Comparison of ENCODE assay signal across 24 cellular contexts in the genomic region with DNA sequence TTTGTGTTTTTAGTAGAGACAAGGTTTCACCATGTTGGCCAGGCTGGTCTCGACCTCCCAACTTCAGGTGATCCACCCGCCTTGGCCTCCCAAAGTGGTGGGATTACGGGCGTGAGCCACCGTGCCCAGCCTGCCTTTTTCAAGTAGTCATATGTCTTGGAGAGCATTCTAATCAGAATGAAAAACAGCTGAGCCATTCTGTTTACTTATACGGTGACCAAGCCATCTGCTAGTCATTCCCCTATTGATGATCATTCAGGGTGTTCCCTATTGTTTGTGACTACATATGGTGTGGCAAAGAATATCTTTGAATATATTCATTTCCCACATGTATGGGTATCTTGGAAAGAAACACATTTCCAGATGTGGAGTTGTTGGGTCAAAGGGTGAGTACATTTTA. TPM values are rescaled to one million over a fixed set of nuclear protein-coding genes. Genes with fewer than 3 reads are reported as not detected.
A peak's percentile ranks its signal among the peaks of the same experiment; 100 is the strongest.
DNase-seq lines count a peak whose midpoint lies in the region; ATAC-seq and TF ChIP-seq lines count a peak whose summit lies in the region.
"Had no signal": no experiment of that assay in that cellular context is flagged by ENCODE, and none has a peak within 500 bp of the region (broad histone marks: within the 10 kb centered on the region; RNA-seq: fewer than 3 reads in every experiment).

No MANE protein-coding gene starts in this region.

- no peak overlapping the region for H3K4me3 ChIP-seq in left ventricle myocardium inferior
- H3K4me3 ChIP-seq: cardiac muscle cell, dorsolateral prefrontal cortex, ovary, sigmoid colon, suprapubic skin, uterus had no signal

- H3K27me3 Mint-ChIP-seq in HFFc6 (ENCODE audit: insufficient read depth), result peaks cover 10% of the 10 kb centered on the region
- H3K27me3 Mint-ChIP-seq: activated T-cell treated with anti-CD3 and anti-CD28 coated beads, Interleukin-2, amount 50 U/mL, for 24 hours had no signal

- H3K9me3 ChIP-seq in left ventricle myocardium inferior (replicated peaks), result no peaks in the 10 kb centered on the region
- H3K9me3 ChIP-seq: ovary, sigmoid colon, suprapubic skin, uterus had no signal

- no peaks in the 10 kb centered on the region for H3K4me1 ChIP-seq in left ventricle myocardium inferior
- H3K4me1 ChIP-seq: sigmoid colon, uterus had no signal

- peaks cover 20% of the 10 kb centered on the region for H3K4me1 Mint-ChIP-seq in HFFc6 (ENCODE audit: low read depth)
- H3K4me1 Mint-ChIP-seq: CD14-positive monocyte; H9; naive thymus-derived CD4-positive, alpha-beta T cell had no signal

- no peaks in the 10 kb centered on the region for H3K9me3 Mint-ChIP-seq in HFFc6
- H3K9me3 Mint-ChIP-seq: activated T-cell treated with anti-CD3 and anti-CD28 coated beads, Interleukin-2, amount 50 U/mL, for 24 hours; CD14-positive monocyte; H9 had no signal

- TF ChIP-seq CTCF in HFFc6 (IDR thresholded peaks at IDR 0.05) (no peak), left ventricle myocardium inferior (IDR thresholded peaks at IDR 0.05; ENCODE audit: borderline replicate concordance) (no peak)

- H3K27ac Mint-ChIP-seq in HFFc6, result peak overlapping the region; percentile 57
- H3K27ac Mint-ChIP-seq: activated T-cell treated with anti-CD3 and anti-CD28 coated beads, Interleukin-2, amount 50 U/mL, for 24 hours; H9; naive thymus-derived CD4-positive, alpha-beta T cell had no signal

- DNase-seq in NCI-H524 (lab: John Stamatoyannopoulos, UW) (peak; percentile 12 to 33), NCI-H524 treated with DMSO at 0.1 percent for 48 hours (lab: John Stamatoyannopoulos, UW) (no peak), HFFc6 (peak; percentile 30), amniotic stem cell (lab: John Stamatoyannopoulos, UW) (peak; percentile 26), renal cortical epithelial cell (ENCODE audit: low read depth) (peak; percentile 20), left ventricle myocardium inferior (no peak)
- DNase-seq: ACHN; activated CD4-positive, alpha-beta T cell treated with anti-CD3 and anti-CD28 coated beads for 1 hour; activated naive CD4-positive, alpha-beta T cell; activated T-cell treated with anti-CD3 and anti-CD28 coated beads, Interleukin-2, amount 50 U/mL, for 24 hours; amygdala; dorsolateral prefrontal cortex; H9; mesendoderm; naive thymus-derived CD4-positive, alpha-beta T cell; ovary; sigmoid colon; uterus had no signal

- H3K27me3 ChIP-seq in left ventricle myocardium inferior (ENCODE audit: low read depth), result no peaks in the 10 kb centered on the region
- H3K27me3 ChIP-seq: dorsolateral prefrontal cortex, ovary, sigmoid colon, suprapubic skin, uterus had no signal

- H3K36me3 ChIP-seq in left ventricle myocardium inferior, result no peaks in the 10 kb centered on the region
- H3K36me3 ChIP-seq: cardiac muscle cell, ovary, sigmoid colon, suprapubic skin, uterus had no signal

- ATAC-seq in HG03521 (IDR thresholded peaks at IDR 0.05; ENCODE audit: unreplicated experiment) (no peak), HG03442 (IDR thresholded peaks at IDR 0.05; ENCODE audit: unreplicated experiment) (no peak)
- ATAC-seq: naive thymus-derived CD4-positive, alpha-beta T cell had no signal

- intact Hi-C loops in left ventricle myocardium inferior (cut with micrococcal nuclease), result no loop called here

- H3K4me3 Mint-ChIP-seq in HFFc6, result no peak overlapping the region
- H3K4me3 Mint-ChIP-seq: activated T-cell treated with anti-CD3 and anti-CD28 coated beads, Interleukin-2, amount 50 U/mL, for 24 hours; CD14-positive monocyte; H9; naive thymus-derived CD4-positive, alpha-beta T cell had no signal

- H3K36me3 Mint-ChIP-seq in HFFc6 (ENCODE audit: low read depth), result peaks cover 3% of the 10 kb centered on the region; the same call in 1 of the 2 replicates
- H3K36me3 Mint-ChIP-seq: CD14-positive monocyte had no signal

- no peak overlapping the region for H3K27ac ChIP-seq in left ventricle myocardium inferior (replicated peaks)
- H3K27ac ChIP-seq: cardiac muscle cell, dorsolateral prefrontal cortex, ovary, sigmoid colon, suprapubic skin, uterus had no signal

RNA-seq across cellular contexts. Expression of a gene that starts 17.2 kb away (rescaled TPM):
- 10 to 100 TPM; 10.5 to 14.2 (median 12.2) TPM for total RNA-seq in HFFc6 (2021; fragmentation: NEBNext Ultra II Directional; extraction: Animal tissue kit (Norgen Biotek cat#: 25700))
- total RNA-seq in renal cortical epithelial cell (4.5 and 7.4 TPM in 2 replicates), left ventricle myocardium inferior (3.5 TPM)

RNA-seq across cellular contexts. Expression of a gene that starts 17.7 kb away (rescaled TPM):
- 1 to 10 TPM; 3.5 to 6.9 (median 5.2) TPM for total RNA-seq in HFFc6 (2021; fragmentation: NEBNext Ultra II Directional; extraction: Animal tissue kit (Norgen Biotek cat#: 25700))
- 20.1 and 22.4 TPM in 2 replicates for total RNA-seq in renal cortical epithelial cell
- total RNA-seq in left ventricle myocardium inferior, result 15.8 TPM

RNA-seq across cellular contexts. Expression of a gene that starts 35.0 kb away (rescaled TPM):
- total RNA-seq in HFFc6 (2021; fragmentation: NEBNext Ultra II Directional; extraction: Animal tissue kit (Norgen Biotek cat#: 25700)), result under 1 TPM in 5 of 6 experiments, not detected in 1; 0.07 to 0.17 (median 0.07) TPM
- total RNA-seq in renal cortical epithelial cell (0.10 TPM in 1 of 2 replicates, not detected in the other), left ventricle myocardium inferior (0.05 TPM)
- total RNA-seq: epithelial cell of proximal tubule had no signal

RNA-seq across cellular contexts. Expression of a gene that starts 49.4 kb away (rescaled TPM):
- total RNA-seq in HFFc6 (2021; fragmentation: NEBNext Ultra II Directional; extraction: Animal tissue kit (Norgen Biotek cat#: 25700)), result under 1 TPM in 1 of 6 experiments, not detected in 5; 0.10 TPM
- not detected in 2 replicates for total RNA-seq in renal cortical epithelial cell
- 1.8 TPM for total RNA-seq in left ventricle myocardium inferior
- total RNA-seq: naive thymus-derived CD4-positive, alpha-beta T cell had no signal

RNA-seq across cellular contexts. Expression of a gene that starts 55.3 kb away (rescaled TPM):
- 10 to 100 TPM; 38.9 to 46.0 (median 44.2) TPM for total RNA-seq in HFFc6 (2021; fragmentation: NEBNext Ultra II Directional; extraction: Animal tissue kit (Norgen Biotek cat#: 25700))
- 5.0 and 27.2 TPM in 2 replicates for total RNA-seq in renal cortical epithelial cell
- total RNA-seq in left ventricle myocardium inferior, result 26.5 TPM

Comparison
In these comparisons a context has a peak if more than half of its experiments do, and no peak if none do; other contexts are left out.
1. DNase-seq: peak in NCI-H524 (2 of 2), HFFc6 (single experiment), amniotic stem cell (single experiment) and renal cortical epithelial cell (single experiment); none in NCI-H524 treated with DMSO at 0.1 percent for 48 hours (single experiment) and left ventricle myocardium inferior (single experiment).